Comparison of ENCODE assay signal across 8 cellular contexts in genomic region chr12:46269429-46270241, GRCh38. TPM values are rescaled to one million over a fixed set of nuclear protein-coding genes. Genes with fewer than 3 reads are reported as not detected.
DNase-seq lines count a peak whose midpoint lies in the region; ATAC-seq and TF ChIP-seq lines count a peak whose summit lies in the region.

No MANE protein-coding gene starts in this region.

- H3K27me3 Mint-ChIP-seq in CD4-positive, alpha-beta T cell: no peaks in the 10 kb centered on the region

- no peak overlapping the region for H3K27ac Mint-ChIP-seq in CD4-positive, alpha-beta T cell

- intact Hi-C loops in CD4-positive, alpha-beta T cell (cut with DNase I, micrococcal nuclease): loop anchor here (1.0 to 10.0 kb wide), 9 partner anchors 31 to 535 kb away; partner anchors contain the start of genes SCAF11 (in 1 of the 2) and SLC38A2 (in 1 of the 2)

- no peak for TF ChIP-seq CTCF in CD4-positive, alpha-beta T cell (IDR thresholded peaks at IDR 0.05)

- H3K36me3 Mint-ChIP-seq in CD4-positive, alpha-beta T cell (ENCODE audit: low read depth): peaks cover 6% of the 10 kb centered on the region

- peak; percentile 25 for ATAC-seq in CD4-positive, alpha-beta T cell (ENCODE audit: poor library complexity)
- ATAC-seq in GM19467 (IDR thresholded peaks at IDR 0.05; ENCODE audit: unreplicated experiment): peak; percentile 10

- H3K9me3 ChIP-seq in CD4-positive, alpha-beta T cell (ENCODE audit: control insufficient read depth, low read length): no peaks in the 10 kb centered on the region
- H3K9me3 ChIP-seq in mononuclear cell (ENCODE audit: low read depth, low read length): no peaks in the 10 kb centered on the region

- no peaks in the 10 kb centered on the region for H3K27me3 ChIP-seq in CD4-positive, alpha-beta T cell (ENCODE audit: control insufficient read depth, insufficient read depth, low read length)
- H3K27me3 ChIP-seq in mononuclear cell (ENCODE audit: insufficient read depth, low read length): no peaks in the 10 kb centered on the region

- peak overlapping the region; percentile 84 for H3K4me3 ChIP-seq in mononuclear cell (ENCODE audit: low read length)

- CTCF ChIA-PET in CD4-positive, alpha-beta T cell (lab: Charles Lee): interaction anchor here (1.0 to 2.9 kb wide), 10 partner anchors 23 to 541 kb away, joined by 3 to 20 read pairs (median 4); partner anchors contain the start of gene SCAF11

- POLR2A ChIA-PET in CD4-positive, alpha-beta T cell (lab: Charles Lee): interaction anchor here (0.5 to 6.6 kb wide), 64 partner anchors 9 to 1544 kb away, joined by 3 to 418 read pairs (median 5); partner anchors contain the start of genes ANO6, ARID2, SCAF11 and SLC38A2

- DNase-seq in CD4-positive, alpha-beta T cell: peak; percentile 25 to 72 (median 64)
- peak; percentile 62 for DNase-seq in HuH-7 (ENCODE audit: low spot score)
- DNase-seq in activated CD4-positive, CD25-positive, alpha-beta regulatory T cell treated with anti-CD3 and anti-CD28 coated beads, Interleukin-2, amount 50 U/mL, for 72 hours: peak; percentile 61
- peak; percentile 43 for DNase-seq in dermis blood vessel endothelial cell
- DNase-seq in stimulated activated CD8-positive, alpha-beta memory T cell treated with anti-CD3 and anti-CD28 coated beads, Interleukin-7, amount 100 ng/mL, for 4 hours (ENCODE audit: low read depth in 2 of 2): peak; percentile 63 to 72
- DNase-seq in NCI-H345 treated with DMSO at 0.1 percent for 48 hours (lab: John Stamatoyannopoulos, UW; ENCODE audit: unreplicated experiment): no peak

- no peaks in the 10 kb centered on the region for H3K9me3 Mint-ChIP-seq in CD4-positive, alpha-beta T cell

- peak overlapping the region; percentile 99 for H3K27ac ChIP-seq in CD4-positive, alpha-beta T cell (ENCODE audit: low read depth, low read length)

- H3K4me1 Mint-ChIP-seq in CD4-positive, alpha-beta T cell (ENCODE audit: low read depth): peaks cover 43% of the 10 kb centered on the region

- no peak overlapping the region for H3K4me3 Mint-ChIP-seq in CD4-positive, alpha-beta T cell

- peaks cover 40% of the 10 kb centered on the region for H3K4me1 ChIP-seq in mononuclear cell (ENCODE audit: insufficient read depth, low read length)

RNA-seq across cellular contexts. Expression of gene SLC38A1, which starts 0.8 kb away (rescaled TPM):
- 100 to 1,000 TPM; 327 to 346 TPM for total RNA-seq in CD4-positive, alpha-beta T cell
- 136 and 191 TPM in 2 replicates for total RNA-seq in dermis blood vessel endothelial cell
- total RNA-seq in mononuclear cell: 308 TPM
